In the genomic region with DNA sequence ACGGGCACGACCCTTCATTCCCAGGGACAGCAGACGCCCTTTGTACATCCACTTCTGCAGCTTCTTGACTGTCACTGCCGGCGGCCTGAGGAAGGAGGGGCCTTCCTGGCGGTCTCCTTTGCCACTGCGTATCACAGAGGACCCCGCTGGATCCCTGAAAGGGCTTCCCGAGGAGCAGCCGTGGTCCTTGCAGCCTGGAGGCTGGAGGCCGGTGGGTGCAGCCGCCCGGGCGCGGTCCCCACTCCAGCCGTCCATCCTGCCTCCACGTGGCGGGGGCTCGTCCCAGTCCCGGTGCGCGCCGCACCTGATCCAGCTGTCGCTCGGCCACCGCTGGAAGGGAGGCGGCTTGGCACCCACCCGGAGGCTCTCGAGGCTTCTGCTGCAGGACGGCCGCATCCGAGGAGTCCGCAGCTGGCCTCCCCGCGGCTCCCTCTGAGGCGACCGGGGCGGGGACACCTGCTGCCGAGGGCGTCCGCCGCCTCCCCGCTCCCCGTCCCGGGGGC, we compare ENCODE assay signal across 1 cellular context.
TF ChIP-seq lines count a peak whose summit lies in the region.

No MANE protein-coding gene starts in this region.

TF ChIP-seq in HepG2, 621 proteins besides CTCF, POLR2A, EP300 and RAD21 (continued from another document and continues in another):
- TF ChIP-seq, protein P1, sequence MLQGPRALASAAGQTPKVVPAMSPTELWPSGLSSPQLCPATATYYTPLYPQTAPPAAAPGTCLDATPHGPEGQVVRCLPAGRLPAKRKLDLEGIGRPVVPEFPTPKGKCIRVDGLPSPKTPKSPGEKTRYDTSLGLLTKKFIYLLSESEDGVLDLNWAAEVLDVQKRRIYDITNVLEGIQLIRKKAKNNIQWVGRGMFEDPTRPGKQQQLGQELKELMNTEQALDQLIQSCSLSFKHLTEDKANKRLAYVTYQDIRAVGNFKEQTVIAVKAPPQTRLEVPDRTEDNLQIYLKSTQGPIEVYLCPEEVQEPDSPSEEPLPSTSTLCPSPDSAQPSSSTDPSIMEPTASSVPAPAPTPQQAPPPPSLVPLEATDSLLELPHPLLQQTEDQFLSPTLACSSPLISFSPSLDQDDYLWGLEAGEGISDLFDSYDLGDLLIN (CRISPR knock-in tag; IDR thresholded peaks at IDR 0.05; ENCODE audit: borderline replicate concordance): no peak
- no peak for TF ChIP-seq ZNF260 (CRISPR knock-in tag; IDR thresholded peaks at IDR 0.05; ENCODE audit: borderline replicate concordance, low read depth)
- peak; percentile 49 for TF ChIP-seq KAT7 (CRISPR knock-in tag; IDR thresholded peaks at IDR 0.05; ENCODE audit: borderline replicate concordance)
- TF ChIP-seq, protein P2, sequence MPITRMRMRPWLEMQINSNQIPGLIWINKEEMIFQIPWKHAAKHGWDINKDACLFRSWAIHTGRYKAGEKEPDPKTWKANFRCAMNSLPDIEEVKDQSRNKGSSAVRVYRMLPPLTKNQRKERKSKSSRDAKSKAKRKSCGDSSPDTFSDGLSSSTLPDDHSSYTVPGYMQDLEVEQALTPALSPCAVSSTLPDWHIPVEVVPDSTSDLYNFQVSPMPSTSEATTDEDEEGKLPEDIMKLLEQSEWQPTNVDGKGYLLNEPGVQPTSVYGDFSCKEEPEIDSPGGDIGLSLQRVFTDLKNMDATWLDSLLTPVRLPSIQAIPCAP (CRISPR knock-in tag; IDR thresholded peaks at IDR 0.05; ENCODE audit: low read depth): no peak
- no peak for TF ChIP-seq SMAD9 (CRISPR knock-in tag; IDR thresholded peaks at IDR 0.05)
- TF ChIP-seq ZNF776 (CRISPR knock-in tag; IDR thresholded peaks at IDR 0.05): peak; percentile 21; the same call in 1 of the 2 replicates
- TF ChIP-seq ZNF12 (CRISPR knock-in tag; IDR thresholded peaks at IDR 0.05): no peak
- 0 out of 2 replicates have a peak, but pooled peaks have one; percentile 36 for TF ChIP-seq ZNF235 (CRISPR knock-in tag; IDR thresholded peaks at IDR 0.05; ENCODE audit: borderline replicate concordance)
- TF ChIP-seq, protein P3, sequence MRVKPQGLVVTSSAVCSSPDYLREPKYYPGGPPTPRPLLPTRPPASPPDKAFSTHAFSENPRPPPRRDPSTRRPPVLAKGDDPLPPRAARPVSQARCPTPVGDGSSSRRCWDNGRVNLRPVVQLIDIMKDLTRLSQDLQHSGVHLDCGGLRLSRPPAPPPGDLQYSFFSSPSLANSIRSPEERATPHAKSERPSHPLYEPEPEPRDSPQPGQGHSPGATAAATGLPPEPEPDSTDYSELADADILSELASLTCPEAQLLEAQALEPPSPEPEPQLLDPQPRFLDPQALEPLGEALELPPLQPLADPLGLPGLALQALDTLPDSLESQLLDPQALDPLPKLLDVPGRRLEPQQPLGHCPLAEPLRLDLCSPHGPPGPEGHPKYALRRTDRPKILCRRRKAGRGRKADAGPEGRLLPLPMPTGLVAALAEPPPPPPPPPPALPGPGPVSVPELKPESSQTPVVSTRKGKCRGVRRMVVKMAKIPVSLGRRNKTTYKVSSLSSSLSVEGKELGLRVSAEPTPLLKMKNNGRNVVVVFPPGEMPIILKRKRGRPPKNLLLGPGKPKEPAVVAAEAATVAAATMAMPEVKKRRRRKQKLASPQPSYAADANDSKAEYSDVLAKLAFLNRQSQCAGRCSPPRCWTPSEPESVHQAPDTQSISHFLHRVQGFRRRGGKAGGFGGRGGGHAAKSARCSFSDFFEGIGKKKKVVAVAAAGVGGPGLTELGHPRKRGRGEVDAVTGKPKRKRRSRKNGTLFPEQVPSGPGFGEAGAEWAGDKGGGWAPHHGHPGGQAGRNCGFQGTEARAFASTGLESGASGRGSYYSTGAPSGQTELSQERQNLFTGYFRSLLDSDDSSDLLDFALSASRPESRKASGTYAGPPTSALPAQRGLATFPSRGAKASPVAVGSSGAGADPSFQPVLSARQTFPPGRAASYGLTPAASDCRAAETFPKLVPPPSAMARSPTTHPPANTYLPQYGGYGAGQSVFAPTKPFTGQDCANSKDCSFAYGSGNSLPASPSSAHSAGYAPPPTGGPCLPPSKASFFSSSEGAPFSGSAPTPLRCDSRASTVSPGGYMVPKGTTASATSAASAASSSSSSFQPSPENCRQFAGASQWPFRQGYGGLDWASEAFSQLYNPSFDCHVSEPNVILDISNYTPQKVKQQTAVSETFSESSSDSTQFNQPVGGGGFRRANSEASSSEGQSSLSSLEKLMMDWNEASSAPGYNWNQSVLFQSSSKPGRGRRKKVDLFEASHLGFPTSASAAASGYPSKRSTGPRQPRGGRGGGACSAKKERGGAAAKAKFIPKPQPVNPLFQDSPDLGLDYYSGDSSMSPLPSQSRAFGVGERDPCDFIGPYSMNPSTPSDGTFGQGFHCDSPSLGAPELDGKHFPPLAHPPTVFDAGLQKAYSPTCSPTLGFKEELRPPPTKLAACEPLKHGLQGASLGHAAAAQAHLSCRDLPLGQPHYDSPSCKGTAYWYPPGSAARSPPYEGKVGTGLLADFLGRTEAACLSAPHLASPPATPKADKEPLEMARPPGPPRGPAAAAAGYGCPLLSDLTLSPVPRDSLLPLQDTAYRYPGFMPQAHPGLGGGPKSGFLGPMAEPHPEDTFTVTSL (CRISPR knock-in tag; IDR thresholded peaks at IDR 0.05; ENCODE audit: borderline replicate concordance): no peak
- TF ChIP-seq PHF8 (CRISPR knock-in tag; IDR thresholded peaks at IDR 0.05): peak; percentile 50
- TF ChIP-seq TCF7 (IDR thresholded peaks at IDR 0.05; ENCODE audit: low read depth): no peak
- TF ChIP-seq ZFP62 (CRISPR knock-in tag; IDR thresholded peaks at IDR 0.05): no peak
- no peak for TF ChIP-seq MEIS1 (CRISPR knock-in tag; IDR thresholded peaks at IDR 0.05; ENCODE audit: borderline replicate concordance)
- no peak for TF ChIP-seq MAZ (IDR thresholded peaks at IDR 0.05; ENCODE audit: borderline replicate concordance, low read depth, low read length)
- no peak for TF ChIP-seq MAZ (CRISPR knock-in tag; IDR thresholded peaks at IDR 0.05; ENCODE audit: low read depth)
- TF ChIP-seq ZFP82 (CRISPR knock-in tag; IDR thresholded peaks at IDR 0.05; ENCODE audit: borderline replicate concordance): 0 out of 2 replicates have a peak, but pooled peaks have one; percentile 55
- TF ChIP-seq SIN3A (IDR thresholded peaks at IDR 0.05; ENCODE audit: borderline replicate concordance, low read depth, low read length): peak; percentile 15; the same call in 1 of the 2 replicates
- peak; percentile 21 for TF ChIP-seq MED8 (CRISPR knock-in tag; IDR thresholded peaks at IDR 0.05; ENCODE audit: insufficient replicate concordance)
- peak; percentile 25; the same call in 1 of the 2 replicates for TF ChIP-seq BRD4 (CRISPR knock-in tag; IDR thresholded peaks at IDR 0.05)
- no peak for TF ChIP-seq ZNF253 (CRISPR knock-in tag; IDR thresholded peaks at IDR 0.05; ENCODE audit: borderline replicate concordance)
- no peak for TF ChIP-seq KAT2B (IDR thresholded peaks at IDR 0.05; ENCODE audit: borderline replicate concordance, low read depth, low read length)
- no peak for TF ChIP-seq ZNF17 (CRISPR knock-in tag; IDR thresholded peaks at IDR 0.05)
- TF ChIP-seq, protein P4, sequence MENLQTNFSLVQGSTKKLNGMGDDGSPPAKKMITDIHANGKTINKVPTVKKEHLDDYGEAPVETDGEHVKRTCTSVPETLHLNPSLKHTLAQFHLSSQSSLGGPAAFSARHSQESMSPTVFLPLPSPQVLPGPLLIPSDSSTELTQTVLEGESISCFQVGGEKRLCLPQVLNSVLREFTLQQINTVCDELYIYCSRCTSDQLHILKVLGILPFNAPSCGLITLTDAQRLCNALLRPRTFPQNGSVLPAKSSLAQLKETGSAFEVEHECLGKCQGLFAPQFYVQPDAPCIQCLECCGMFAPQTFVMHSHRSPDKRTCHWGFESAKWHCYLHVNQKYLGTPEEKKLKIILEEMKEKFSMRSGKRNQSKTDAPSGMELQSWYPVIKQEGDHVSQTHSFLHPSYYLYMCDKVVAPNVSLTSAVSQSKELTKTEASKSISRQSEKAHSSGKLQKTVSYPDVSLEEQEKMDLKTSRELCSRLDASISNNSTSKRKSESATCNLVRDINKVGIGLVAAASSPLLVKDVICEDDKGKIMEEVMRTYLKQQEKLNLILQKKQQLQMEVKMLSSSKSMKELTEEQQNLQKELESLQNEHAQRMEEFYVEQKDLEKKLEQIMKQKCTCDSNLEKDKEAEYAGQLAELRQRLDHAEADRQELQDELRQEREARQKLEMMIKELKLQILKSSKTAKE (CRISPR knock-in tag; IDR thresholded peaks at IDR 0.05; ENCODE audit: borderline replicate concordance): no peak
- TF ChIP-seq CBX5 (CRISPR knock-in tag; IDR thresholded peaks at IDR 0.05; ENCODE audit: borderline replicate concordance): peak; percentile 31; the same call in 1 of the 2 replicates
- no peak for TF ChIP-seq ZNF121 (CRISPR knock-in tag; IDR thresholded peaks at IDR 0.05)
- TF ChIP-seq, protein P5, sequence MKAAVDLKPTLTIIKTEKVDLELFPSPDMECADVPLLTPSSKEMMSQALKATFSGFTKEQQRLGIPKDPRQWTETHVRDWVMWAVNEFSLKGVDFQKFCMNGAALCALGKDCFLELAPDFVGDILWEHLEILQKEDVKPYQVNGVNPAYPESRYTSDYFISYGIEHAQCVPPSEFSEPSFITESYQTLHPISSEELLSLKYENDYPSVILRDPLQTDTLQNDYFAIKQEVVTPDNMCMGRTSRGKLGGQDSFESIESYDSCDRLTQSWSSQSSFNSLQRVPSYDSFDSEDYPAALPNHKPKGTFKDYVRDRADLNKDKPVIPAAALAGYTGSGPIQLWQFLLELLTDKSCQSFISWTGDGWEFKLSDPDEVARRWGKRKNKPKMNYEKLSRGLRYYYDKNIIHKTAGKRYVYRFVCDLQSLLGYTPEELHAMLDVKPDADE (CRISPR knock-in tag; IDR thresholded peaks at IDR 0.05): no peak
- TF ChIP-seq, protein P6, sequence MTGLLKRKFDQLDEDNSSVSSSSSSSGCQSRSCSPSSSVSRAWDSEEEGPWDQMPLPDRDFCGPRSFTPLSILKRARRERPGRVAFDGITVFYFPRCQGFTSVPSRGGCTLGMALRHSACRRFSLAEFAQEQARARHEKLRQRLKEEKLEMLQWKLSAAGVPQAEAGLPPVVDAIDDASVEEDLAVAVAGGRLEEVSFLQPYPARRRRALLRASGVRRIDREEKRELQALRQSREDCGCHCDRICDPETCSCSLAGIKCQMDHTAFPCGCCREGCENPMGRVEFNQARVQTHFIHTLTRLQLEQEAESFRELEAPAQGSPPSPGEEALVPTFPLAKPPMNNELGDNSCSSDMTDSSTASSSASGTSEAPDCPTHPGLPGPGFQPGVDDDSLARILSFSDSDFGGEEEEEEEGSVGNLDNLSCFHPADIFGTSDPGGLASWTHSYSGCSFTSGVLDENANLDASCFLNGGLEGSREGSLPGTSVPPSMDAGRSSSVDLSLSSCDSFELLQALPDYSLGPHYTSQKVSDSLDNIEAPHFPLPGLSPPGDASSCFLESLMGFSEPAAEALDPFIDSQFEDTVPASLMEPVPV (CRISPR knock-in tag; IDR thresholded peaks at IDR 0.05): no peak
- TF ChIP-seq, protein P7, sequence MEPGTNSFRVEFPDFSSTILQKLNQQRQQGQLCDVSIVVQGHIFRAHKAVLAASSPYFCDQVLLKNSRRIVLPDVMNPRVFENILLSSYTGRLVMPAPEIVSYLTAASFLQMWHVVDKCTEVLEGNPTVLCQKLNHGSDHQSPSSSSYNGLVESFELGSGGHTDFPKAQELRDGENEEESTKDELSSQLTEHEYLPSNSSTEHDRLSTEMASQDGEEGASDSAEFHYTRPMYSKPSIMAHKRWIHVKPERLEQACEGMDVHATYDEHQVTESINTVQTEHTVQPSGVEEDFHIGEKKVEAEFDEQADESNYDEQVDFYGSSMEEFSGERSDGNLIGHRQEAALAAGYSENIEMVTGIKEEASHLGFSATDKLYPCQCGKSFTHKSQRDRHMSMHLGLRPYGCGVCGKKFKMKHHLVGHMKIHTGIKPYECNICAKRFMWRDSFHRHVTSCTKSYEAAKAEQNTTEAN (CRISPR knock-in tag; conservative IDR thresholded peaks at IDR 0.05): no peak
- TF ChIP-seq MATR3 (CRISPR knock-in tag; IDR thresholded peaks at IDR 0.05): no peak
- no peak for TF ChIP-seq HOXA7 (CRISPR knock-in tag; IDR thresholded peaks at IDR 0.05)
- TF ChIP-seq, protein P8, sequence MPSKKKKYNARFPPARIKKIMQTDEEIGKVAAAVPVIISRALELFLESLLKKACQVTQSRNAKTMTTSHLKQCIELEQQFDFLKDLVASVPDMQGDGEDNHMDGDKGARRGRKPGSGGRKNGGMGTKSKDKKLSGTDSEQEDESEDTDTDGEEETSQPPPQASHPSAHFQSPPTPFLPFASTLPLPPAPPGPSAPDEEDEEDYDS (CRISPR knock-in tag; IDR thresholded peaks at IDR 0.05): 0 out of 2 replicates have a peak, but pooled peaks have one; percentile 6
- no peak for TF ChIP-seq POGZ (CRISPR knock-in tag; IDR thresholded peaks at IDR 0.05)
- no peak for TF ChIP-seq ISX (CRISPR knock-in tag; conservative IDR thresholded peaks at IDR 0.05)
- no peak for TF ChIP-seq JUN (CRISPR knock-in tag; IDR thresholded peaks at IDR 0.05)
- TF ChIP-seq CHCHD3 (CRISPR knock-in tag; IDR thresholded peaks at IDR 0.05): no peak
- 0 out of 2 replicates have a peak, but pooled peaks have one; percentile 23 for TF ChIP-seq ZFP90 (CRISPR knock-in tag; IDR thresholded peaks at IDR 0.05; ENCODE audit: borderline replicate concordance)
- TF ChIP-seq, protein P9, sequence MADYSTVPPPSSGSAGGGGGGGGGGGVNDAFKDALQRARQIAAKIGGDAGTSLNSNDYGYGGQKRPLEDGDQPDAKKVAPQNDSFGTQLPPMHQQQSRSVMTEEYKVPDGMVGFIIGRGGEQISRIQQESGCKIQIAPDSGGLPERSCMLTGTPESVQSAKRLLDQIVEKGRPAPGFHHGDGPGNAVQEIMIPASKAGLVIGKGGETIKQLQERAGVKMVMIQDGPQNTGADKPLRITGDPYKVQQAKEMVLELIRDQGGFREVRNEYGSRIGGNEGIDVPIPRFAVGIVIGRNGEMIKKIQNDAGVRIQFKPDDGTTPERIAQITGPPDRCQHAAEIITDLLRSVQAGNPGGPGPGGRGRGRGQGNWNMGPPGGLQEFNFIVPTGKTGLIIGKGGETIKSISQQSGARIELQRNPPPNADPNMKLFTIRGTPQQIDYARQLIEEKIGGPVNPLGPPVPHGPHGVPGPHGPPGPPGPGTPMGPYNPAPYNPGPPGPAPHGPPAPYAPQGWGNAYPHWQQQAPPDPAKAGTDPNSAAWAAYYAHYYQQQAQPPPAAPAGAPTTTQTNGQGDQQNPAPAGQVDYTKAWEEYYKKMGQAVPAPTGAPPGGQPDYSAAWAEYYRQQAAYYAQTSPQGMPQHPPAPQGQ (CRISPR knock-in tag; IDR thresholded peaks at IDR 0.05; ENCODE audit: borderline replicate concordance): no peak
- TF ChIP-seq ZNF782 (CRISPR knock-in tag; IDR thresholded peaks at IDR 0.05; ENCODE audit: borderline replicate concordance): no peak
- no peak for TF ChIP-seq ZFP36L2 (CRISPR knock-in tag; IDR thresholded peaks at IDR 0.05)
- no peak for TF ChIP-seq GFI1 (CRISPR knock-in tag; IDR thresholded peaks at IDR 0.05; ENCODE audit: borderline replicate concordance)
- no peak for TF ChIP-seq FOXC1 (CRISPR knock-in tag; IDR thresholded peaks at IDR 0.05; ENCODE audit: borderline replicate concordance)
- no peak for TF ChIP-seq STAT5B (CRISPR knock-in tag; IDR thresholded peaks at IDR 0.05)
- TF ChIP-seq RFX1 (IDR thresholded peaks at IDR 0.05): no peak
- no peak for TF ChIP-seq ZFP1 (CRISPR knock-in tag; IDR thresholded peaks at IDR 0.05)
